In genomic region chr5:73454379-73455036, GRCh38 we compare ENCODE assay signal across 7 cellular contexts. TPM values are rescaled to one million over a fixed set of nuclear protein-coding genes. Genes with fewer than 3 reads are reported as not detected.
A peak's percentile ranks its signal among the peaks of the same experiment; 100 is the strongest.
DNase-seq lines count a peak whose midpoint lies in the region; ATAC-seq and TF ChIP-seq lines count a peak whose summit lies in the region.

No MANE protein-coding gene starts in this region.

- peak; percentile 82 for TF ChIP-seq CTCF in DOHH2 (IDR thresholded peaks at IDR 0.05; ENCODE audit: low read depth, low read length, poor library complexity, severe bottlenecking)

- H3K4me1 ChIP-seq in DOHH2 (ENCODE audit: control insufficient read depth, low read length): no peaks in the 10 kb centered on the region; the same call in 1 of the 2 replicates
- peaks cover 9% of the 10 kb centered on the region for H3K4me1 ChIP-seq in effector memory CD4-positive, alpha-beta T cell (ENCODE audit: control insufficient read depth, insufficient read depth, low read length, poor library complexity, severe bottlenecking)

- H4K20me1 ChIP-seq in DOHH2 (ENCODE audit: control insufficient read depth, insufficient read depth, low read depth, low read length): no peaks in the 10 kb centered on the region

- peaks cover 28% of the 10 kb centered on the region for H3K27me3 ChIP-seq in DOHH2 (ENCODE audit: control insufficient read depth, low read length)
- H3K27me3 ChIP-seq in effector memory CD4-positive, alpha-beta T cell (replicated peaks; ENCODE audit: control insufficient read depth, insufficient read depth, low read length, poor library complexity, severe bottlenecking): peaks cover 47% of the 10 kb centered on the region

- H3K36me3 ChIP-seq in DOHH2 (ENCODE audit: control insufficient read depth, low read length): no peaks in the 10 kb centered on the region
- H3K36me3 ChIP-seq in effector memory CD4-positive, alpha-beta T cell (ENCODE audit: control insufficient read depth, insufficient read depth, low read length): no peaks in the 10 kb centered on the region

- H3K27ac ChIP-seq in DOHH2 (ENCODE audit: low read depth, low read length): no peak overlapping the region
- H3K27ac ChIP-seq in effector memory CD4-positive, alpha-beta T cell (ENCODE audit: insufficient read depth, low read length, poor library complexity, severe bottlenecking): no peak overlapping the region

- no peaks in the 10 kb centered on the region for H3F3A ChIP-seq in DOHH2 (ENCODE audit: control insufficient read depth, insufficient read depth)

- no peaks in the 10 kb centered on the region for H3K9me2 ChIP-seq in DOHH2 (replicated peaks; ENCODE audit: control insufficient read depth, low read length)

- no peak overlapping the region for H3K4me2 ChIP-seq in DOHH2 (ENCODE audit: low read length)

- H3K9me3 ChIP-seq in DOHH2 (ENCODE audit: control insufficient read depth, insufficient read depth, low read length): no peaks in the 10 kb centered on the region
- no peaks in the 10 kb centered on the region for H3K9me3 ChIP-seq in effector memory CD4-positive, alpha-beta T cell (ENCODE audit: control insufficient read depth, low read length)

- DNase-seq in NCI-H1092 (lab: John Stamatoyannopoulos, UW): peak; percentile 40
- peak; percentile 71 for DNase-seq in SK-N-DZ (ENCODE audit: low spot score)
- peak in 2 of 3 donors; percentile 8 to 32 for DNase-seq in effector memory CD4-positive, alpha-beta T cell
- DNase-seq in mucosa of gallbladder (ENCODE audit: low spot score): peak; percentile 38

- H3K79me2 ChIP-seq in DOHH2 (ENCODE audit: control insufficient read depth, low read length): no peaks in the 10 kb centered on the region

- ATAC-seq in GM21526 (IDR thresholded peaks at IDR 0.05; ENCODE audit: low FRiP score, unreplicated experiment): peak; percentile 75
- ATAC-seq in HG02759 (IDR thresholded peaks at IDR 0.05; ENCODE audit: unreplicated experiment): no peak

- H3K4me3 ChIP-seq in DOHH2 (ENCODE audit: low read length): no peak overlapping the region
- H3K4me3 ChIP-seq in effector memory CD4-positive, alpha-beta T cell (ENCODE audit: insufficient read depth, low read depth, low read length, poor library complexity, severe bottlenecking): no peak overlapping the region

RNA-seq across cellular contexts. Expression of gene FOXD1, which starts 5.9 kb away (rescaled TPM):
- polyA plus RNA-seq in SK-N-DZ (2014; cell fraction: cytosol; rRNA removed): 0.93 and 1.1 TPM in 2 replicates
- 0.24 and 1.2 TPM in 2 replicates for polyA plus RNA-seq in SK-N-DZ (2014; cell fraction: nucleus; rRNA removed)
- 2.6 TPM for total RNA-seq in mucosa of gallbladder

RNA-seq across cellular contexts. Expression of gene BTF3, which starts 43.7 kb away (rescaled TPM):
- 764 and 864 TPM in 2 replicates for polyA plus RNA-seq in SK-N-DZ (2014; cell fraction: cytosol; rRNA removed)
- polyA plus RNA-seq in SK-N-DZ (2014; cell fraction: nucleus; rRNA removed): 413 and 580 TPM in 2 replicates
- 421 TPM for total RNA-seq in mucosa of gallbladder

Comparison
In these comparisons a context has a peak if more than half of its experiments do, and no peak if none do; other contexts are left out.
1. DNase-seq: peak in every context shown above with its lines; median percentile 71 in SK-N-DZ; 40 in NCI-H1092; 38 in mucosa of gallbladder; 20 in effector memory CD4-positive, alpha-beta T cell.